20 cellular contexts compared by ENCODE assay signal in genomic region chr3:3847994-3848970, GRCh38. TPM values are rescaled to one million over a fixed set of nuclear protein-coding genes. Genes with fewer than 3 reads are reported as not detected.
"Had no signal": no experiment of that assay in that cellular context is flagged by ENCODE, and none has a peak within 500 bp of the region (broad histone marks: within the 10 kb centered on the region; RNA-seq: fewer than 3 reads in every experiment).

No MANE protein-coding gene starts in this region.

- H3K36me3 Mint-ChIP-seq: activated CD8-positive, alpha-beta memory T cell treated with anti-CD3 and anti-CD28 coated beads, Interleukin-2, amount 10 ng/mL, durations not matched to agents 7 days and 5 days; natural killer cell treated with Interleukin-12 subunit alpha and Interleukin-12 subunit beta and Interleukin-15 and Interleukin-18, amount 100 ng/mL, for 72 hours had no signal

- H3K36me3 ChIP-seq: lower lobe of right lung had no signal

- H3K4me1 Mint-ChIP-seq: activated CD4-positive, alpha-beta memory T cell treated with anti-CD3 and anti-CD28 coated beads, Interleukin-2, amount 10 ng/mL, durations not matched to agents 7 days and 5 days; activated CD8-positive, alpha-beta memory T cell treated with anti-CD3 and anti-CD28 coated beads, Interleukin-2, amount 10 ng/mL, durations not matched to agents 7 days and 5 days; activated T-helper 17 cell treated with anti-CD3 and anti-CD28 coated beads, Interleukin-2, amount 50 U/mL, for 72 hours had no signal

- H3K4me3 ChIP-seq: lower lobe of right lung, smooth muscle cell, thoracic aorta had no signal

- H3K27ac Mint-ChIP-seq: activated B cell treated with CpG ODN at 0.5 μM for 24 hours; activated CD4-positive, alpha-beta memory T cell treated with anti-CD3 and anti-CD28 coated beads, Interleukin-2, amount 10 ng/mL, durations not matched to agents 7 days and 5 days; activated CD8-positive, alpha-beta memory T cell treated with anti-CD3 and anti-CD28 coated beads, Interleukin-2, amount 10 ng/mL, durations not matched to agents 7 days and 5 days; activated naive CD8-positive, alpha-beta T cell treated with anti-CD3 and anti-CD28 coated beads for 36 hours; activated T-helper 17 cell treated with anti-CD3 and anti-CD28 coated beads, Interleukin-2, amount 50 U/mL, for 72 hours; natural killer cell treated with Interleukin-12 subunit alpha and Interleukin-12 subunit beta and Interleukin-15 and Interleukin-18, amount 100 ng/mL, for 72 hours; stimulated activated memory B cell treated with anti-CD40 and anti-IgM and Interleukin-4, amounts not matched to agents 10 μg/mL and 1 μg/mL and 100 μg/mL, for 72 hours had no signal

- H3K4me3 Mint-ChIP-seq: activated B cell treated with CpG ODN at 0.5 μM for 24 hours; activated CD4-positive, alpha-beta memory T cell treated with anti-CD3 and anti-CD28 coated beads, Interleukin-2, amount 10 ng/mL, durations not matched to agents 7 days and 5 days; activated CD8-positive, alpha-beta memory T cell treated with anti-CD3 and anti-CD28 coated beads, Interleukin-2, amount 10 ng/mL, durations not matched to agents 7 days and 5 days; activated naive CD8-positive, alpha-beta T cell treated with anti-CD3 and anti-CD28 coated beads for 36 hours; activated T-helper 17 cell treated with anti-CD3 and anti-CD28 coated beads, Interleukin-2, amount 50 U/mL, for 72 hours; natural killer cell treated with Interleukin-12 subunit alpha and Interleukin-12 subunit beta and Interleukin-15 and Interleukin-18, amount 100 ng/mL, for 72 hours; stimulated activated memory B cell treated with anti-CD40 and anti-IgM and Interleukin-4, amounts not matched to agents 10 μg/mL and 1 μg/mL and 100 μg/mL, for 72 hours had no signal

- H3K9me3 Mint-ChIP-seq: activated B cell treated with CpG ODN at 0.5 μM for 24 hours; activated CD4-positive, alpha-beta memory T cell treated with anti-CD3 and anti-CD28 coated beads, Interleukin-2, amount 10 ng/mL, durations not matched to agents 7 days and 5 days; activated naive CD8-positive, alpha-beta T cell treated with anti-CD3 and anti-CD28 coated beads for 36 hours; activated T-helper 17 cell treated with anti-CD3 and anti-CD28 coated beads, Interleukin-2, amount 50 U/mL, for 72 hours; natural killer cell treated with Interleukin-12 subunit alpha and Interleukin-12 subunit beta and Interleukin-15 and Interleukin-18, amount 100 ng/mL, for 72 hours; stimulated activated memory B cell treated with anti-CD40 and anti-IgM and Interleukin-4, amounts not matched to agents 10 μg/mL and 1 μg/mL and 100 μg/mL, for 72 hours had no signal

- H3K4me1 ChIP-seq: lower lobe of right lung had no signal

- H3K27me3 Mint-ChIP-seq: activated B cell treated with CpG ODN at 0.5 μM for 24 hours; activated CD4-positive, alpha-beta memory T cell treated with anti-CD3 and anti-CD28 coated beads, Interleukin-2, amount 10 ng/mL, durations not matched to agents 7 days and 5 days; activated CD8-positive, alpha-beta memory T cell treated with anti-CD3 and anti-CD28 coated beads, Interleukin-2, amount 10 ng/mL, durations not matched to agents 7 days and 5 days; activated naive CD8-positive, alpha-beta T cell treated with anti-CD3 and anti-CD28 coated beads for 36 hours; activated T-helper 17 cell treated with anti-CD3 and anti-CD28 coated beads, Interleukin-2, amount 50 U/mL, for 72 hours; natural killer cell treated with Interleukin-12 subunit alpha and Interleukin-12 subunit beta and Interleukin-15 and Interleukin-18, amount 100 ng/mL, for 72 hours; stimulated activated memory B cell treated with anti-CD40 and anti-IgM and Interleukin-4, amounts not matched to agents 10 μg/mL and 1 μg/mL and 100 μg/mL, for 72 hours had no signal

- DNase-seq: activated B cell treated with CpG ODN at 0.5 μM for 24 hours; activated CD4-positive, alpha-beta memory T cell treated with anti-CD3 and anti-CD28 coated beads, Interleukin-2, amount 10 ng/mL, durations not matched to agents 7 days and 5 days; activated CD4-positive, alpha-beta T cell treated with anti-CD3 and anti-CD28 coated beads for 48 hours; activated CD8-positive, alpha-beta memory T cell treated with anti-CD3 and anti-CD28 coated beads, Interleukin-2, amount 10 ng/mL, durations not matched to agents 7 days and 5 days; activated naive CD4-positive, alpha-beta T cell; activated naive CD8-positive, alpha-beta T cell treated with anti-CD3 and anti-CD28 coated beads for 36 hours; activated T-cell treated with anti-CD3 and anti-CD28 coated beads, Interleukin-2, amount 50 U/mL, for 1 hour; amniotic stem cell; dermis blood vessel endothelial cell; lower lobe of right lung; occipital lobe; right cardiac atrium; stimulated activated CD4-positive, alpha-beta T cell treated with anti-CD3 and anti-CD28 coated beads, Interleukin-4, amount 100 ng/mL, for 4 hours; SW 1271; T-helper 2 cell had no signal

- H3K9me3 ChIP-seq: lower lobe of right lung, thoracic aorta had no signal

- ATAC-seq: activated CD8-positive, alpha-beta memory T cell treated with anti-CD3 and anti-CD28 coated beads, Interleukin-2, amount 10 ng/mL, durations not matched to agents 7 days and 5 days; activated T-helper 17 cell treated with anti-CD3 and anti-CD28 coated beads, Interleukin-2, amount 50 U/mL, for 72 hours; lower lobe of right lung; natural killer cell treated with Interleukin-12 subunit alpha and Interleukin-12 subunit beta and Interleukin-15 and Interleukin-18, amount 100 ng/mL, for 72 hours; right cardiac atrium; stimulated activated memory B cell treated with anti-CD40 and anti-IgM and Interleukin-4, amounts not matched to agents 10 μg/mL and 1 μg/mL and 100 μg/mL, for 72 hours had no signal

- H3K27ac ChIP-seq: lower lobe of right lung, thoracic aorta had no signal

RNA-seq across cellular contexts. Expression of gene LRRN1, which starts 49.1 kb away (rescaled TPM):
- total RNA-seq: activated T-helper 17 cell treated with anti-CD3 and anti-CD28 coated beads, Interleukin-2, amount 50 U/mL, for 72 hours; dermis blood vessel endothelial cell had no signal
